In the genomic region with DNA sequence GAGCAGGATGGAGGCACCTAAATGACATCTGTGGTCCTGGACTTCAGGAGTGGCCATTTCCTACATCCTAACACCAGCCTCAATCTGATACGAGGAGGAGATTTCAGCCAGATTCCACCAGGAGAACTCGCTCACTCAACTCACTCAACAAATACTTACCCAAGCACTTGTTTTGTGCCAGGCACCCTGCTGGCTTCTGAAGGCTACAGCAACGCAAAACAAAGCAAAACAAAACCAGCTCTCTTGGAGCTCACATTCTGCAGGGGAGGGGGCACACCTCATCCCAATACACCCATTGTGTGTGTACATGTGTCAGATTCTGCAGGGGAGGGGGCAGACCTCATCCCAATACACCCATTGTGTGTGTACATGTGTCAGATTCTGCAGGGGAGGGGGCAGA, we compare ENCODE assay signal across 29 cellular contexts.
DNase-seq lines count a peak whose midpoint lies in the region; ATAC-seq and TF ChIP-seq lines count a peak whose summit lies in the region.
"Had no signal": no experiment of that assay in that cellular context is flagged by ENCODE, and none has a peak within 500 bp of the region (broad histone marks: within the 10 kb centered on the region; RNA-seq: fewer than 3 reads in every experiment).

No MANE protein-coding gene starts in this region.

- H3K4me1 Mint-ChIP-seq in H9: peaks cover 13 to 21% of the 10 kb centered on the region in 2 experiments
- H3K4me1 Mint-ChIP-seq in WTC11: peaks cover 18% of the 10 kb centered on the region
- H3K4me1 Mint-ChIP-seq in progenitor cell of endocrine pancreas (ENCODE audit: low read depth): no peaks in the 10 kb centered on the region
- no peaks in the 10 kb centered on the region for H3K4me1 Mint-ChIP-seq in CD8-positive, alpha-beta T cell (ENCODE audit: low read depth)
- H3K4me1 Mint-ChIP-seq in HFFc6 (ENCODE audit: low read depth): no peaks in the 10 kb centered on the region
- H3K4me1 Mint-ChIP-seq: activated CD4-positive, alpha-beta T cell treated with anti-CD3 and anti-CD28 coated beads for 36 hours; CD4-positive, alpha-beta memory T cell; T-cell had no signal

- no peak overlapping the region for H3K23ac ChIP-seq in H9 (ENCODE audit: insufficient read length, low read depth, low read length)

- no peak overlapping the region for H4K8ac ChIP-seq in H9 (replicated peaks; ENCODE audit: insufficient read length, low read depth, low read length)

- H2BK15ac ChIP-seq in H9 (ENCODE audit: low read depth, low read length): no peak overlapping the region

- H3T11ph ChIP-seq in H9 (ENCODE audit: low read length): no peak overlapping the region

- H2BK20ac ChIP-seq in H9 (ENCODE audit: low read depth, low read length, poor library complexity, severe bottlenecking): no peak overlapping the region

- CTCF ChIA-PET in WTC11 (lab: Charles Lee): no interaction called here
- CTCF ChIA-PET in CD8-positive, alpha-beta T cell (lab: Charles Lee): no interaction called here

- no peak overlapping the region for H2AK5ac ChIP-seq in H9 (ENCODE audit: insufficient read length, low read length)

- H2AFZ ChIP-seq in H9 (ENCODE audit: low read length): no peak overlapping the region

- no peaks in the 10 kb centered on the region; the same call in 1 of the 2 replicates for H3K4me1 ChIP-seq in H9 (ENCODE audit: insufficient read depth, low read length)
- H3K4me1 ChIP-seq in CD8-positive, alpha-beta T cell (ENCODE audit: insufficient read depth, low read length): no peaks in the 10 kb centered on the region
- H3K4me1 ChIP-seq: adrenal gland, heart left ventricle, stomach, tibial artery had no signal

- peak overlapping the region; percentile 45 for H3K14ac ChIP-seq in H9 (ENCODE audit: insufficient read depth, low read length)

- H3K18ac ChIP-seq in H9 (ENCODE audit: insufficient read length, low read depth, low read length): peak overlapping the region; percentile 67

- POLR2A ChIA-PET in WTC11 (lab: Charles Lee): no interaction called here
- POLR2A ChIA-PET in CD8-positive, alpha-beta T cell (lab: Charles Lee): no interaction called here

- TF ChIP-seq CTCF in H9 (conservative IDR thresholded peaks at IDR 0.05) (peak; percentile 22; the same call in 1 of the 3 replicates), WTC11 (IDR thresholded peaks at IDR 0.05) (no peak), progenitor cell of endocrine pancreas (IDR thresholded peaks at IDR 0.05; ENCODE audit: unreplicated experiment) (peak; percentile 34), HFFc6 (IDR thresholded peaks at IDR 0.05) (no peak)
- no peak for TF ChIP-seq CTCF in CD8-positive, alpha-beta T cell (IDR thresholded peaks at IDR 0.05)

- no peaks in the 10 kb centered on the region for H3K27me3 ChIP-seq in H9 (ENCODE audit: insufficient read depth, low read length)
- no peaks in the 10 kb centered on the region for H3K27me3 ChIP-seq in CD8-positive, alpha-beta T cell (ENCODE audit: insufficient read depth, low read length)
- H3K27me3 ChIP-seq: adrenal gland, brain microvascular endothelial cell had no signal

- H3K27ac Mint-ChIP-seq in H9 (peak overlapping the region in 1 of 3 experiments; percentile 91; a peak in 1 of 7 replicates), WTC11 (peak overlapping the region; percentile 60; the same call in 1 of the 2 replicates), progenitor cell of endocrine pancreas (no peak overlapping the region), HFFc6 (no peak overlapping the region)
- H3K27ac Mint-ChIP-seq in CD8-positive, alpha-beta T cell: no peak overlapping the region
- H3K27ac Mint-ChIP-seq: activated CD4-positive, alpha-beta T cell treated with anti-CD3 and anti-CD28 coated beads for 36 hours; activated T-cell treated with anti-CD3 and anti-CD28 coated beads, Interleukin-2, amount 50 U/mL, for 24 hours; CD4-positive, alpha-beta memory T cell; T-cell had no signal

- no peak overlapping the region for H2BK12ac ChIP-seq in H9 (ENCODE audit: insufficient read length, low read depth, low read length)

- H3K4me3 Mint-ChIP-seq in H9 (peak overlapping the region; percentile 33 to 58; a peak in 2 of 5 replicates), WTC11 (no peak overlapping the region), progenitor cell of endocrine pancreas (ENCODE audit: low read depth) (no peak overlapping the region), HFFc6 (no peak overlapping the region)
- no peak overlapping the region for H3K4me3 Mint-ChIP-seq in CD8-positive, alpha-beta T cell
- H3K4me3 Mint-ChIP-seq: activated CD4-positive, alpha-beta T cell treated with anti-CD3 and anti-CD28 coated beads for 36 hours; activated T-cell treated with anti-CD3 and anti-CD28 coated beads, Interleukin-2, amount 50 U/mL, for 24 hours; CD4-positive, alpha-beta memory T cell; T-cell had no signal

- H3K4me3 ChIP-seq in CD8-positive, alpha-beta T cell (ENCODE audit: low read depth, low read length): no peak overlapping the region
- H3K4me3 ChIP-seq: adrenal gland, heart left ventricle, stomach, tibial artery had no signal

- no peak overlapping the region for H3K56ac ChIP-seq in H9 (ENCODE audit: insufficient read length, low read depth, low read length)

- H3K4ac ChIP-seq in H9 (ENCODE audit: low read depth, low read length): no peak overlapping the region

- no peak overlapping the region for H4K5ac ChIP-seq in H9 (ENCODE audit: insufficient read length, low read depth, low read length)

- no peaks in the 10 kb centered on the region for H3K36me3 ChIP-seq in CD8-positive, alpha-beta T cell (ENCODE audit: insufficient read depth, low read length)
- H3K36me3 ChIP-seq: adrenal gland, brain microvascular endothelial cell, heart left ventricle, stomach, tibial artery had no signal

- H3K27me3 Mint-ChIP-seq in H9 (ENCODE audit: low read depth): peaks cover 11% of the 10 kb centered on the region; the same call in 1 of the 2 replicates
- H3K27me3 Mint-ChIP-seq in WTC11 (ENCODE audit: low read depth): no peaks in the 10 kb centered on the region
- peaks cover 6% of the 10 kb centered on the region for H3K27me3 Mint-ChIP-seq in progenitor cell of endocrine pancreas
- H3K27me3 Mint-ChIP-seq in CD8-positive, alpha-beta T cell (ENCODE audit: low read depth): peaks cover 4% of the 10 kb centered on the region
- peaks cover 2% of the 10 kb centered on the region; the same call in 1 of the 2 replicates for H3K27me3 Mint-ChIP-seq in HFFc6 (ENCODE audit: insufficient read depth)

- H3K9me3 Mint-ChIP-seq in H9 (no peaks in the 10 kb centered on the region), WTC11 (peaks cover 2% of the 10 kb centered on the region; the same call in 1 of the 2 replicates), progenitor cell of endocrine pancreas (ENCODE audit: low read depth) (no peaks in the 10 kb centered on the region), HFFc6 (peaks cover 46% of the 10 kb centered on the region)
- H3K9me3 Mint-ChIP-seq in CD8-positive, alpha-beta T cell: no peaks in the 10 kb centered on the region
- H3K9me3 Mint-ChIP-seq: activated T-cell treated with anti-CD3 and anti-CD28 coated beads, Interleukin-2, amount 50 U/mL, for 24 hours; T-cell had no signal

- no peak overlapping the region for H3K4me2 ChIP-seq in H9 (ENCODE audit: insufficient read depth, insufficient read length, low read length)

- no peak overlapping the region for H3K9ac ChIP-seq in H9 (ENCODE audit: extremely low read depth, insufficient read length, low read length)

- H4K20me1 ChIP-seq in H9 (ENCODE audit: control insufficient read depth, insufficient read depth, insufficient read length): no peaks in the 10 kb centered on the region

- no peaks in the 10 kb centered on the region for H3K79me1 ChIP-seq in H9 (ENCODE audit: insufficient read depth, low read depth, low read length, poor library complexity, severe bottlenecking)

- no peaks in the 10 kb centered on the region for H3K36me3 Mint-ChIP-seq in H9 (ENCODE audit: insufficient read depth in 1 of 3, low read depth in 3 of 3)
- no peaks in the 10 kb centered on the region for H3K36me3 Mint-ChIP-seq in WTC11
- no peaks in the 10 kb centered on the region for H3K36me3 Mint-ChIP-seq in progenitor cell of endocrine pancreas (ENCODE audit: insufficient read depth)
- no peaks in the 10 kb centered on the region for H3K36me3 Mint-ChIP-seq in CD8-positive, alpha-beta T cell
- H3K36me3 Mint-ChIP-seq in HFFc6 (ENCODE audit: low read depth): no peaks in the 10 kb centered on the region
- H3K36me3 Mint-ChIP-seq: CD4-positive, alpha-beta memory T cell; T-cell had no signal

- no peak overlapping the region for H2BK5ac ChIP-seq in H9 (ENCODE audit: insufficient read length, low read length)

- ATAC-seq in WTC11: peak; percentile 73
- ATAC-seq in CD8-positive, alpha-beta T cell: no peak
- ATAC-seq: activated CD4-positive, alpha-beta T cell treated with anti-CD3 and anti-CD28 coated beads for 36 hours; heart left ventricle; left lobe of liver; T-cell had no signal

- H3K9me3 ChIP-seq in H9 (ENCODE audit: control insufficient read depth, low read depth, low read length): no peaks in the 10 kb centered on the region
- H3K9me3 ChIP-seq in CD8-positive, alpha-beta T cell (ENCODE audit: low read length): no peaks in the 10 kb centered on the region
- H3K9me3 ChIP-seq: adrenal gland, heart left ventricle, stomach, tibial artery had no signal

- DNase-seq in NCI-H748 (lab: John Stamatoyannopoulos, UW; ENCODE audit: unreplicated experiment): peak; percentile 42
- no peak for DNase-seq in NCI-H748 treated with DMSO at 0.1 percent for 48 hours (lab: John Stamatoyannopoulos, UW)
- DNase-seq in H9: peak; percentile 75
- peak; percentile 48 for DNase-seq in WTC11 (ENCODE audit: low spot score)
- DNase-seq in progenitor cell of endocrine pancreas (ENCODE audit: low spot score, unreplicated experiment): no peak
- no peak for DNase-seq in CD8-positive, alpha-beta T cell
- DNase-seq in DMS114 treated with DMSO at 0.1 percent for 48 hours (lab: John Stamatoyannopoulos, UW; ENCODE audit: unreplicated experiment): no peak
- DNase-seq in HFFc6: no peak
- DNase-seq: activated CD4-positive, alpha-beta T cell treated with anti-CD3 and anti-CD28 coated beads for 36 hours; activated CD8-positive, alpha-beta memory T cell treated with anti-CD3 and anti-CD28 coated beads for 24 hours; activated naive CD4-positive, alpha-beta T cell treated with Interleukin-2 at 50 U/mL for 16 hours; activated T-cell treated with anti-CD3 and anti-CD28 coated beads, Interleukin-2, amount 50 U/mL, for 24 hours; adrenal gland; brain microvascular endothelial cell; CD4-positive, alpha-beta memory T cell; effector CD4-positive, alpha-beta T cell; erythroblast; foreskin fibroblast; heart left ventricle; IMR-90; mesenchymal stem cell; NCI-H1105; NCI-H2081 treated with DMSO at 0.1 percent for 48 hours; stimulated activated CD8-positive, alpha-beta memory T cell treated with anti-CD3 and anti-CD28 coated beads, Interleukin-4, amount 100 ng/mL, for 48 hours; stomach; T-cell; tibial artery had no signal

- H3K27ac ChIP-seq in H9 (ENCODE audit: insufficient read length, low read depth, low read length): no peak overlapping the region
- H3K27ac ChIP-seq in CD8-positive, alpha-beta T cell (ENCODE audit: low read depth, low read length): no peak overlapping the region
- H3K27ac ChIP-seq: adrenal gland, brain microvascular endothelial cell, heart left ventricle, HL-60, stomach, tibial artery had no signal

- intact Hi-C loops in CD8-positive, alpha-beta T cell (cut with DNase I, micrococcal nuclease): no loop called here

- WGBS in H9 (ENCODE audit: extremely low coverage, insufficient read length, low lambda C conversion rate): no CpG with 5 or more reads among the region's 3 CpGs

- H2BK120ac ChIP-seq in H9 (ENCODE audit: low read depth, low read length, poor library complexity, severe bottlenecking): no peak overlapping the region

- H4K91ac ChIP-seq in H9 (ENCODE audit: insufficient read length, low read depth, low read length): no peak overlapping the region

- H3K79me2 ChIP-seq in H9 (ENCODE audit: insufficient read depth, low read length): no peaks in the 10 kb centered on the region

- no peaks in the 10 kb centered on the region for H3K23me2 ChIP-seq in H9 (ENCODE audit: insufficient read length, low read depth, low read length, poor library complexity, severe bottlenecking)

Comparison
In these comparisons a context has a peak if more than half of its experiments do, and no peak if none do; other contexts are left out.
1. DNase-seq: peak in NCI-H748 (single experiment), H9 (single experiment) and WTC11 (single experiment); none in NCI-H748 treated with DMSO at 0.1 percent for 48 hours (single experiment), progenitor cell of endocrine pancreas (single experiment), CD8-positive, alpha-beta T cell (0 of 7), DMS114 treated with DMSO at 0.1 percent for 48 hours (single experiment) and HFFc6 (single experiment).
2. H3K4me3 Mint-ChIP-seq: peak in H9 (2 of 2); none in WTC11 (single experiment), progenitor cell of endocrine pancreas (single experiment), CD8-positive, alpha-beta T cell (single experiment) and HFFc6 (single experiment).
3. CTCF ChIP-seq: peak in H9 (single experiment) and progenitor cell of endocrine pancreas (single experiment); none in WTC11 (single experiment), CD8-positive, alpha-beta T cell (single experiment) and HFFc6 (single experiment).